Comparison of ENCODE assay signal across 19 cellular contexts in the genomic region with DNA sequence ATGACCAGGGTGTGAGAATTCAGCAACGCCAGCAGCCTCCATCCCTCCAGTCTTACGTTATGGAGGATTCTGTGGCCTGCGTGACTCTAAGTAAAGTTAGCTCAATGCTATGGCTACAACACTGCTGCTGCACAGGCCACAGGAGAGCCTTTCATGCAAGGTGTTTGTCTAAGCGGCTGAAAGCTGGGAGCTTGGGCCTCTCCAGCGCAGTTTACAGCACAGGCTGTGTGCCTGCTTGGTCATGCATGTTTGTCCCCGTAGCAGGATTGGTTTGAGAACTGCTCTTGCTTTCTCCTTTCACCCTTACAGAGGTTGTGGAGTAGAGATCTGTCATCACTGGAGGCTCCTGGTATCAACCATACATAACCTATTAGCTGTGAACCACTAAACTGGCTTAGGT.
DNase-seq lines count a peak whose midpoint lies in the region; ATAC-seq, FAIRE-seq and TF ChIP-seq lines count a peak whose summit lies in the region.
"Had no signal": no experiment of that assay in that cellular context is flagged by ENCODE, and none has a peak within 500 bp of the region (broad histone marks: within the 10 kb centered on the region; RNA-seq: fewer than 3 reads in every experiment).

No MANE protein-coding gene starts in this region.

- ATAC-seq in HG02981 (IDR thresholded peaks at IDR 0.05; ENCODE audit: unreplicated experiment) (peak; percentile 51), GM12878 (peak; percentile 37), WTC11 (no peak)

- no peak for TF ChIP-seq CTCF in GM12878 (IDR thresholded peaks at IDR 0.05 in 2 of 3, conservative IDR thresholded peaks at IDR 0.05 in 1 of 3; ENCODE audit: control insufficient read depth in 2 of 3, extremely low read depth in 1 of 3, insufficient read depth in 1 of 3, low read depth in 3 of 3, low read length in 3 of 3)
- no peak for TF ChIP-seq CTCF in WTC11 (IDR thresholded peaks at IDR 0.05)
- TF ChIP-seq CTCF in left ventricle myocardium inferior (IDR thresholded peaks at IDR 0.05; ENCODE audit: borderline replicate concordance) = no peak

- intact Hi-C loops in GM12878 (cut with micrococcal nuclease; ENCODE audit: unreplicated experiment) (loop anchor here (5.0 to 10.0 kb wide), 2 partner anchors 119 to 161 kb away; no protein-coding TSS in a partner anchor), left ventricle myocardium inferior (cut with micrococcal nuclease) (loop anchor here (10.0 kb wide), 1 partner anchor 219 kb away; no protein-coding TSS in a partner anchor)

- peak overlapping the region; percentile 59 for H3K4me2 ChIP-seq in GM12878 (ENCODE audit: control insufficient read depth, insufficient read depth)

- H3K4me1 Mint-ChIP-seq in WTC11 = peaks cover 6% of the 10 kb centered on the region

- H3K9me3 Mint-ChIP-seq in WTC11 = no peaks in the 10 kb centered on the region
- H3K9me3 Mint-ChIP-seq: activated CD4-positive, alpha-beta memory T cell treated with anti-CD3 and anti-CD28 coated beads, Interleukin-2, amount 10 ng/mL, durations not matched to agents 7 days and 5 days; brain had no signal

- TF ChIP-seq EP300 in GM12878 (IDR thresholded peaks at IDR 0.05; ENCODE audit: borderline replicate concordance in 1 of 2, control insufficient read depth in 1 of 2, low read depth in 2 of 2, low read length in 2 of 2) = no peak

- H3K4me1 ChIP-seq in GM12878 (ENCODE audit: control insufficient read depth, insufficient read depth, low read length) = peaks cover 41% of the 10 kb centered on the region
- H3K4me1 ChIP-seq in left ventricle myocardium inferior = no peaks in the 10 kb centered on the region

- DNase-seq in GM12878 (ENCODE audit: low read depth, low spot score) (no peak), renal cortical epithelial cell (ENCODE audit: low read depth) (peak; percentile 36), NCI-H510A (lab: John Stamatoyannopoulos, UW) (no peak), WTC11 (ENCODE audit: low spot score) (no peak), left ventricle myocardium inferior (no peak)
- DNase-seq: activated gamma-delta T cell, left cardiac atrium, Right ventricle myocardium superior, sigmoid colon, T-helper 9 cell had no signal

- in situ Hi-C loops in GM12878 (cut with MboI) = no loop called here

- FAIRE-seq in GM12878 (lab: Jason Lieb, UNC) = no peak

- H3K9me3 ChIP-seq in GM12878 (replicated peaks; ENCODE audit: control insufficient read depth, insufficient read depth, low read length) = no peaks in the 10 kb centered on the region
- no peaks in the 10 kb centered on the region for H3K9me3 ChIP-seq in left ventricle myocardium inferior (replicated peaks)
- H3K9me3 ChIP-seq: HAP-1, heart right ventricle, sigmoid colon, transverse colon had no signal

- RAD21 ChIA-PET in GM12878 (lab: Charles Lee; ENCODE audit: unreplicated experiment) = interaction anchor here (0.7 to 4.9 kb wide), 18 partner anchors 11 to 628 kb away, joined by 3 to 53 read pairs (median 4); no protein-coding TSS in a partner anchor

- H3K27ac ChIP-seq in GM12878 (ENCODE audit: control insufficient read depth, insufficient read depth) = peak overlapping the region; percentile 35
- H3K27ac ChIP-seq in left ventricle myocardium inferior (replicated peaks) = no peak overlapping the region
- H3K27ac ChIP-seq: heart right ventricle, parathyroid adenoma, sigmoid colon had no signal

- H3K27me3 ChIP-seq in GM12878 (replicated peaks in 1 of 2; ENCODE audit: control insufficient read depth in 2 of 2, insufficient read depth in 2 of 2, low read length in 1 of 2) = no peaks in the 10 kb centered on the region
- H3K27me3 ChIP-seq in left ventricle myocardium inferior (ENCODE audit: low read depth) = peaks cover 28% of the 10 kb centered on the region
- H3K27me3 ChIP-seq: sigmoid colon, transverse colon had no signal

- POLR2A ChIA-PET in GM12878 (lab: Charles Lee) = interaction anchor here (1.1 to 1.5 kb wide), 6 partner anchors 11 to 201 kb away, joined by 3 to 6 read pairs (median 4); no protein-coding TSS in a partner anchor
- POLR2A ChIA-PET in WTC11 (lab: Charles Lee) = no interaction called here

- no peak overlapping the region for H3K27ac Mint-ChIP-seq in WTC11
- H3K27ac Mint-ChIP-seq: brain had no signal

- no peak overlapping the region for H2AFZ ChIP-seq in GM12878 (ENCODE audit: control insufficient read depth, low read depth, low read length)
- H2AFZ ChIP-seq: parathyroid adenoma had no signal

- TF ChIP-seq RAD21 in GM12878 (IDR thresholded peaks at IDR 0.05; ENCODE audit: insufficient read depth, low read depth, low read length) = no peak

- H3K79me2 ChIP-seq in GM12878 (ENCODE audit: control insufficient read depth, insufficient read depth, low read length) = peaks cover 73% of the 10 kb centered on the region

- H3K36me3 ChIP-seq in GM12878 (ENCODE audit: control insufficient read depth in 2 of 2, insufficient read depth in 2 of 2, low read length in 1 of 2) (no peaks in the 10 kb centered on the region; a peak in 1 of 4 replicates), left ventricle myocardium inferior (no peaks in the 10 kb centered on the region)
- H3K36me3 ChIP-seq: HAP-1, heart right ventricle, sigmoid colon, transverse colon had no signal

- H3K9ac ChIP-seq in GM12878 (ENCODE audit: control insufficient read depth, insufficient read depth, low read length) = no peak overlapping the region
- H3K9ac ChIP-seq: parathyroid adenoma had no signal

- H3K36me3 Mint-ChIP-seq in WTC11 = no peaks in the 10 kb centered on the region
- H3K36me3 Mint-ChIP-seq: brain; CD4-positive, CD25-positive, alpha-beta regulatory T cell had no signal

- no peaks in the 10 kb centered on the region for H4K20me1 ChIP-seq in GM12878 (ENCODE audit: control insufficient read depth, insufficient read depth)

- no TSS peak for BruUV-seq in GM12878 (replicated peaks; lab: Mats Ljungman, UMichigan)

- SMC1A ChIA-PET in GM12878 (lab: Charles Lee; ENCODE audit: uncharacterized antibody, unreplicated experiment) = interaction anchor here (0.7 to 4.3 kb wide), 16 partner anchors 10 to 233 kb away, joined by 3 to 48 read pairs (median 4); no protein-coding TSS in a partner anchor

- CTCF ChIA-PET in GM12878 (lab: Yijun Ruan, JAX) (interaction anchor here (0.7 to 4.6 kb wide), 22 partner anchors 8 to 217 kb away, joined by 3 to 54 read pairs (median 4); no protein-coding TSS in a partner anchor), WTC11 (lab: Charles Lee) (interaction anchor here (0.6 to 1.3 kb wide), 4 partner anchors 14 to 112 kb away, joined by 3 to 5 read pairs (median 4); no protein-coding TSS in a partner anchor)

- no peak overlapping the region for H3K4me3 ChIP-seq in GM12878
- H3K4me3 ChIP-seq in left ventricle myocardium inferior = no peak overlapping the region
- H3K4me3 ChIP-seq: HAP-1, heart right ventricle, sigmoid colon, transverse colon had no signal

- H3K27me3 Mint-ChIP-seq in WTC11 (ENCODE audit: low read depth) = peaks cover 4% of the 10 kb centered on the region

- peak; percentile 25 for TF ChIP-seq POLR2A in GM19193 (IDR thresholded peaks at IDR 0.05; ENCODE audit: extremely low read depth, insufficient read depth, insufficient read length)
- no peak for TF ChIP-seq POLR2A in GM12878 (IDR thresholded peaks at IDR 0.05; ENCODE audit: low read depth, low read length)

- H3K4me3 Mint-ChIP-seq in WTC11 = no peak overlapping the region
- H3K4me3 Mint-ChIP-seq: activated CD4-positive, alpha-beta memory T cell treated with anti-CD3 and anti-CD28 coated beads, Interleukin-2, amount 10 ng/mL, durations not matched to agents 7 days and 5 days; brain; CD4-positive, CD25-positive, alpha-beta regulatory T cell had no signal

- 79% methylated on average over 6 of the region's 6 CpGs for WGBS in GM12878 (ENCODE audit: insufficient coverage, insufficient replicate concordance, low lambda C conversion rate, missing lambda C conversion rate)

TF ChIP-seq in GM12878, 131 proteins besides CTCF, POLR2A, EP300 and RAD21 (continues in another document):
- TF ChIP-seq HDAC6 (IDR thresholded peaks at IDR 0.05; ENCODE audit: unreplicated experiment) = no peak
- no peak for TF ChIP-seq RELA (IDR thresholded peaks at IDR 0.05; ENCODE audit: borderline replicate concordance, partially characterized antibody)
- no peak for TF ChIP-seq CREM (IDR thresholded peaks at IDR 0.05; ENCODE audit: low read depth)
- TF ChIP-seq STAT1 (conservative IDR thresholded peaks at IDR 0.05) = no peak
- TF ChIP-seq MTA2 (IDR thresholded peaks at IDR 0.05; ENCODE audit: low read depth) = no peak
- TF ChIP-seq NFIC (IDR thresholded peaks at IDR 0.05; ENCODE audit: low read depth, low read length) = no peak
- no peak for TF ChIP-seq CBFB (IDR thresholded peaks at IDR 0.05; ENCODE audit: low read depth)
- no peak for TF ChIP-seq ZSCAN29 (IDR thresholded peaks at IDR 0.05)

TF ChIP-seq in WTC11, 78 proteins besides CTCF, POLR2A, EP300 and RAD21 (continues in another document):
- TF ChIP-seq SMAD3 (CRISPR knock-in tag; IDR thresholded peaks at IDR 0.05; ENCODE audit: borderline replicate concordance) (no peak), CREB1 (CRISPR knock-in tag; IDR thresholded peaks at IDR 0.05) (no peak), RELA (CRISPR knock-in tag; IDR thresholded peaks at IDR 0.05; ENCODE audit: borderline replicate concordance) (no peak)
- TF ChIP-seq, protein P1, sequence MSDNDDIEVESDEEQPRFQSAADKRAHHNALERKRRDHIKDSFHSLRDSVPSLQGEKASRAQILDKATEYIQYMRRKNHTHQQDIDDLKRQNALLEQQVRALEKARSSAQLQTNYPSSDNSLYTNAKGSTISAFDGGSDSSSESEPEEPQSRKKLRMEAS (CRISPR knock-in tag; IDR thresholded peaks at IDR 0.05) = no peak
- TF ChIP-seq, protein P2, sequence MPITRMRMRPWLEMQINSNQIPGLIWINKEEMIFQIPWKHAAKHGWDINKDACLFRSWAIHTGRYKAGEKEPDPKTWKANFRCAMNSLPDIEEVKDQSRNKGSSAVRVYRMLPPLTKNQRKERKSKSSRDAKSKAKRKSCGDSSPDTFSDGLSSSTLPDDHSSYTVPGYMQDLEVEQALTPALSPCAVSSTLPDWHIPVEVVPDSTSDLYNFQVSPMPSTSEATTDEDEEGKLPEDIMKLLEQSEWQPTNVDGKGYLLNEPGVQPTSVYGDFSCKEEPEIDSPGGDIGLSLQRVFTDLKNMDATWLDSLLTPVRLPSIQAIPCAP (CRISPR knock-in tag; IDR thresholded peaks at IDR 0.05) = no peak
- TF ChIP-seq, protein P3, sequence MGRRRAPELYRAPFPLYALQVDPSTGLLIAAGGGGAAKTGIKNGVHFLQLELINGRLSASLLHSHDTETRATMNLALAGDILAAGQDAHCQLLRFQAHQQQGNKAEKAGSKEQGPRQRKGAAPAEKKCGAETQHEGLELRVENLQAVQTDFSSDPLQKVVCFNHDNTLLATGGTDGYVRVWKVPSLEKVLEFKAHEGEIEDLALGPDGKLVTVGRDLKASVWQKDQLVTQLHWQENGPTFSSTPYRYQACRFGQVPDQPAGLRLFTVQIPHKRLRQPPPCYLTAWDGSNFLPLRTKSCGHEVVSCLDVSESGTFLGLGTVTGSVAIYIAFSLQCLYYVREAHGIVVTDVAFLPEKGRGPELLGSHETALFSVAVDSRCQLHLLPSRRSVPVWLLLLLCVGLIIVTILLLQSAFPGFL (CRISPR knock-in tag; IDR thresholded peaks at IDR 0.05; ENCODE audit: borderline replicate concordance) = no peak
